8 cellular contexts compared by ENCODE assay signal in the genomic region with DNA sequence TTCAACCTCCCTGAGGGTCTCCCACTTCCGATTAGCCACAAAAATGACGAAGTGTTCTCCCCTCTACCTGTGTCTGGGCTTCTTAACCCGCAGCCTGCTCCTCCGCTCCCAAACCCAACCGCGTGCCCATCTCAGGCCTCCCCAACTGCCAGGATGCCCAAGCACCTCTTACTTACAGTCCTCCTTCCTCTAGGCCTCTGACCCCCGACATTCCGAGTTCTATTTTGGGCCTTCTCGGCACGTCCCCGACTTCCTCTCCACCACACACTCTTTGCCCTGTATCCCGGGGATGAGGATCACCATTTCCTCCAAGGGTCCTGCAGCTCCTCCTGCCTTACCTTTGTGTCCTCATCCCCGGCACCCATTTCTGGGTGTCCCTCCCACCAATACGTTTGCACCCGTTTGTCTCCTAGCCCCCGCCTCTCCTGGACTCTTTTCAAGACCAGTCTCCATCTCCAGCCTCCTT. TPM values are rescaled to one million over a fixed set of nuclear protein-coding genes. Genes with fewer than 3 reads are reported as not detected.
A peak's percentile ranks its signal among the peaks of the same experiment; 100 is the strongest.
DNase-seq lines count a peak whose midpoint lies in the region; TF ChIP-seq lines count a peak whose summit lies in the region.

No MANE protein-coding gene starts in this region.

- H3K36me3 ChIP-seq in ovary = no peaks in the 10 kb centered on the region

- H3K9me3 ChIP-seq in ovary = no peaks in the 10 kb centered on the region

- peak; percentile 62 for DNase-seq in NCI-H1105 (lab: John Stamatoyannopoulos, UW)
- no peak for DNase-seq in NCI-H1105 treated with DMSO at 0.1 percent for 48 hours (lab: John Stamatoyannopoulos, UW)
- DNase-seq in RKO (ENCODE audit: low spot score) = peak; percentile 69
- peak; percentile 45 for DNase-seq in endothelial cell (ENCODE audit: low spot score)
- DNase-seq in ovary = no peak
- DNase-seq in cortex of kidney (lab: John Stamatoyannopoulos, UW) = no peak
- no peak for DNase-seq in GDM1 (lab: John Stamatoyannopoulos, UW)
- DNase-seq in effector CD4-positive, alpha-beta T cell = no peak

- intact Hi-C loops in ovary (cut with DNase I) = no loop called here

- H3K27me3 Mint-ChIP-seq in endothelial cell (ENCODE audit: unreplicated experiment) = peaks cover 34% of the 10 kb centered on the region

- peaks cover 4% of the 10 kb centered on the region for H3K4me1 ChIP-seq in ovary (ENCODE audit: insufficient read depth)

- H3K4me1 Mint-ChIP-seq in endothelial cell (ENCODE audit: unreplicated experiment) = peaks cover 42% of the 10 kb centered on the region

- peaks cover 36% of the 10 kb centered on the region for H3K36me3 Mint-ChIP-seq in endothelial cell (ENCODE audit: low read depth, unreplicated experiment)

- H3K4me3 Mint-ChIP-seq in endothelial cell (ENCODE audit: unreplicated experiment) = peak overlapping the region; percentile 96

- no peaks in the 10 kb centered on the region for H3K27me3 ChIP-seq in ovary

- no peak for TF ChIP-seq EP300 in ovary (IDR thresholded peaks at IDR 0.05)

- 0 to 1% (median 0%) methylated on average over 16 of the region's 16 CpGs for WGBS in ovary, 3 donors

- peak overlapping the region; percentile 78 for H3K4me3 ChIP-seq in ovary

- TF ChIP-seq CTCF in endothelial cell (IDR thresholded peaks at IDR 0.05; ENCODE audit: unreplicated experiment) (no peak), ovary (IDR thresholded peaks at IDR 0.05) (no peak)

- peak overlapping the region; percentile 82 to 90 for H3K27ac ChIP-seq in ovary

- H3K9me3 Mint-ChIP-seq in endothelial cell (ENCODE audit: unreplicated experiment) = no peaks in the 10 kb centered on the region

- H3K27ac Mint-ChIP-seq in endothelial cell (ENCODE audit: unreplicated experiment) = peak overlapping the region; percentile 99

- TF ChIP-seq POLR2A in ovary (IDR thresholded peaks at IDR 0.05) = no peak

RNA-seq across cellular contexts. Expression of gene MUS81, which starts 0.4 kb away (rescaled TPM):
- total RNA-seq in endothelial cell (ENCODE audit: unreplicated experiment) (73.8 TPM), ovary (10 to 100 TPM; 36.9 to 87.0 (median 55.7) TPM)
- 10 to 100 TPM; 15.9 to 55.9 TPM for polyA plus RNA-seq in ovary

RNA-seq across cellular contexts. Expression of gene CFL1, which starts 1.9 kb away (rescaled TPM):
- 1,740 TPM for total RNA-seq in endothelial cell (ENCODE audit: unreplicated experiment)
- 100 to 1,000 TPM; 215 to 585 (median 476) TPM for total RNA-seq in ovary
- 100 to 1,000 TPM; 327 to 693 TPM for polyA plus RNA-seq in ovary

RNA-seq across cellular contexts. Expression of gene EFEMP2, which starts 12.8 kb away (rescaled TPM):
- total RNA-seq in endothelial cell (ENCODE audit: unreplicated experiment) (248 TPM), ovary (100 to 1,000 TPM in 5 of 7 donors, 10 to 100 TPM in 2; 48.2 to 172 (median 144) TPM)
- 100 to 1,000 TPM in 1 of 2 donors, 10 to 100 TPM in 1; 46.6 to 109 TPM for polyA plus RNA-seq in ovary

RNA-seq across cellular contexts. Expression of gene CTSW, which starts 19.8 kb away (rescaled TPM):
- total RNA-seq in endothelial cell (ENCODE audit: unreplicated experiment) (not detected), ovary (1 to 10 TPM in 2 of 7 donors, under 1 TPM in 5; 0.30 to 1.3 (median 0.81) TPM)
- under 1 TPM; 0.75 to 0.91 TPM for polyA plus RNA-seq in ovary

RNA-seq across cellular contexts. Expression of gene SNX32, which starts 26.1 kb away (rescaled TPM):
- total RNA-seq in endothelial cell (ENCODE audit: unreplicated experiment) (1.2 TPM), ovary (1 to 10 TPM in 4 of 7 donors, under 1 TPM in 2, not detected in 1; 0.66 to 3.0 (median 1.6) TPM)
- polyA plus RNA-seq in ovary = under 1 TPM; 0.40 to 0.80 TPM

Comparison
In these comparisons a context has a peak if more than half of its experiments do, and no peak if none do; other contexts are left out.
1. DNase-seq: peak in NCI-H1105 (single experiment), RKO (single experiment) and endothelial cell (single experiment); none in NCI-H1105 treated with DMSO at 0.1 percent for 48 hours (single experiment), ovary (0 of 5), cortex of kidney (single experiment), GDM1 (single experiment) and effector CD4-positive, alpha-beta T cell (single experiment).